In genomic region chr20:36591854-36592641, GRCh38 we compare ENCODE assay signal across 1 cellular context.
TF ChIP-seq lines count a peak whose summit lies in the region.

No MANE protein-coding gene starts in this region.

TF ChIP-seq in IMR-90, 13 proteins besides CTCF, POLR2A, EP300 and RAD21:
- TF ChIP-seq FOS (IDR thresholded peaks at IDR 0.05; ENCODE audit: low read depth, low read length) (no peak), BHLHE40 (IDR thresholded peaks at IDR 0.05; ENCODE audit: low read depth, low read length) (no peak), RFX5 (IDR thresholded peaks at IDR 0.05; ENCODE audit: low read depth, low read length) (no peak), MAFK (IDR thresholded peaks at IDR 0.05; ENCODE audit: low read depth, low read length) (no peak), SMC3 (IDR thresholded peaks at IDR 0.05; ENCODE audit: low read depth, low read length) (peak; percentile 58), MXI1 (IDR thresholded peaks at IDR 0.05; ENCODE audit: borderline replicate concordance, low read depth, low read length) (no peak), CHD1 (IDR thresholded peaks at IDR 0.05; ENCODE audit: low read depth, low read length) (no peak), CEBPB (IDR thresholded peaks at IDR 0.05; ENCODE audit: low read depth, low read length) (no peak)
